Comparison of ENCODE assay signal across 22 cellular contexts in the genomic region with DNA sequence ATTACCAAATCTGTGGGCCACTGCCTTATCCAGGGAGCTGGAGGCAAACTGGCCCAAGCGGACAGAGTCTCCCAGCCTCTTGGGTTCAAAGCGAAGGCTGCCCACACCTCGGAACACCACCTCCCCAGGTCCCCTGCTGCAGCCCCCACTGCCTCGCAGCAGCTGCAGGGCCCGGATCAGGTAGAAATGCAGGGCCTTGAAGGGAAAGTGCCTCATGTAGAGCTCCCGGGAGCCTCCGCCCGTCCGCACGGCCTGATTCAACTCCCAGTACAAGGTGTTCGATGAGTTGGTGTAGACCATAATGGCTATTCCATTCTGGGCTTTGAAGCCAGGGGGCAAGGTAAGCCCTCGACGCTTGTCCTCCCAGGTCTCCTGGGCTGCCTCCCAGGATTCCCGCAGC. TPM values are rescaled to one million over a fixed set of nuclear protein-coding genes. Genes with fewer than 3 reads are reported as not detected.
DNase-seq lines count a peak whose midpoint lies in the region; ATAC-seq and TF ChIP-seq lines count a peak whose summit lies in the region.
"Had no signal": no experiment of that assay in that cellular context is flagged by ENCODE, and none has a peak within 500 bp of the region (broad histone marks: within the 10 kb centered on the region; RNA-seq: fewer than 3 reads in every experiment).

No MANE protein-coding gene starts in this region.

- H3K4me3 Mint-ChIP-seq in activated CD4-positive, alpha-beta T cell treated with anti-CD3 and anti-CD28 coated beads, Interleukin-2, amount 10 ng/mL, durations not matched to agents 7 days and 5 days: no peak overlapping the region
- H3K4me3 Mint-ChIP-seq: HFFc6 had no signal

- H3K9me2 ChIP-seq in Karpas-422 (replicated peaks; ENCODE audit: insufficient read depth, low read length): no peaks in the 10 kb centered on the region

- H2AFZ ChIP-seq in Karpas-422 (ENCODE audit: low read length): no peak overlapping the region
- H2AFZ ChIP-seq in neuronal stem cell (ENCODE audit: low read length): no peak overlapping the region

- H2BK12ac ChIP-seq in neuronal stem cell (ENCODE audit: low read length): no peak overlapping the region

- 94% methylated on average over 14 of the region's 14 CpGs for WGBS in heart right ventricle, 2 donors
- WGBS in neuronal stem cell (ENCODE audit: extremely low coverage in 2 of 2, insufficient read length in 2 of 2, insufficient replicate concordance in 1 of 2), 2 donors: no CpG with 5 or more reads among the region's 14 CpGs

- H3K14ac ChIP-seq in neuronal stem cell (ENCODE audit: low read length): no peak overlapping the region

- intact Hi-C loops in left ventricle myocardium superior (cut with micrococcal nuclease) (no loop called here), heart right ventricle (cut with DNase I) (no loop called here), posterior vena cava (cut with DNase I) (no loop called here)

- no peaks in the 10 kb centered on the region for H4K20me1 ChIP-seq in Karpas-422 (ENCODE audit: insufficient read depth, low read depth, low read length)

- H3K9me3 Mint-ChIP-seq in activated CD4-positive, alpha-beta T cell treated with anti-CD3 and anti-CD28 coated beads, Interleukin-2, amount 10 ng/mL, durations not matched to agents 7 days and 5 days: no peaks in the 10 kb centered on the region
- H3K9me3 Mint-ChIP-seq: CD8-positive, alpha-beta memory T cell; HFFc6 had no signal

- peaks cover 25% of the 10 kb centered on the region for H3K27me3 Mint-ChIP-seq in activated CD4-positive, alpha-beta T cell treated with anti-CD3 and anti-CD28 coated beads, Interleukin-2, amount 10 ng/mL, durations not matched to agents 7 days and 5 days

- no peaks in the 10 kb centered on the region for H3K36me3 Mint-ChIP-seq in activated CD4-positive, alpha-beta T cell treated with anti-CD3 and anti-CD28 coated beads, Interleukin-2, amount 10 ng/mL, durations not matched to agents 7 days and 5 days (ENCODE audit: low read depth)
- H3K36me3 Mint-ChIP-seq: CD4-positive, CD25-positive, alpha-beta regulatory T cell; CD8-positive, alpha-beta memory T cell had no signal

- TF ChIP-seq CTCF in heart right ventricle (IDR thresholded peaks at IDR 0.05): no peak

- DNase-seq in left ventricle myocardium superior: peak; percentile 24
- no peak for DNase-seq in heart right ventricle
- peak; percentile 17 for DNase-seq in Karpas-422
- DNase-seq in neuronal stem cell (ENCODE audit: low spot score): no peak
- DNase-seq in posterior vena cava (ENCODE audit: low spot score): no peak
- no peak for DNase-seq in activated CD4-positive, alpha-beta T cell treated with anti-CD3 and anti-CD28 coated beads, Interleukin-2, amount 10 ng/mL, durations not matched to agents 7 days and 5 days
- DNase-seq: 8988T; ACHN; AML-193; CD4-positive, CD25-positive, alpha-beta regulatory T cell; DMS 273 treated with DMSO at 0.1 percent for 48 hours; DMS79; EL; GDM1; GOT3; HFFc6 had no signal

- H2BK5ac ChIP-seq in neuronal stem cell (ENCODE audit: low read length): peak overlapping the region; percentile 4

- H3K79me1 ChIP-seq in neuronal stem cell (ENCODE audit: low read depth, low read length): no peaks in the 10 kb centered on the region

- H3K9me3 ChIP-seq in heart right ventricle: no peaks in the 10 kb centered on the region
- no peaks in the 10 kb centered on the region for H3K9me3 ChIP-seq in Karpas-422 (ENCODE audit: low read length)
- peaks cover 2 to 4% of the 10 kb centered on the region in 2 donors for H3K9me3 ChIP-seq in neuronal stem cell (replicated peaks in 1 of 2; ENCODE audit: control insufficient read depth in 2 of 2, insufficient read depth in 1 of 2, low read depth in 1 of 2, low read length in 2 of 2)
- H3K9me3 ChIP-seq: A549, HAP-1 had no signal

- H3K4me3 ChIP-seq in heart right ventricle (no peak overlapping the region), Karpas-422 (ENCODE audit: low read length) (no peak overlapping the region), neuronal stem cell (ENCODE audit: low read length in 2 of 2) (no peak overlapping the region)
- H3K4me3 ChIP-seq: A549, GM12878, HAP-1 had no signal

- H3K9ac ChIP-seq in Karpas-422 (ENCODE audit: low read length) (no peak overlapping the region), neuronal stem cell (ENCODE audit: low read depth, low read length, poor library complexity) (no peak overlapping the region)

- no peak overlapping the region for H3K4me2 ChIP-seq in Karpas-422 (ENCODE audit: low read depth, low read length, poor library complexity, severe bottlenecking)
- no peak overlapping the region for H3K4me2 ChIP-seq in neuronal stem cell (ENCODE audit: insufficient read depth, low read length, poor library complexity, severe bottlenecking)
- H3K4me2 ChIP-seq: A549 had no signal

- no peaks in the 10 kb centered on the region for H3K79me2 ChIP-seq in Karpas-422 (ENCODE audit: low read length)

- H3K4me1 Mint-ChIP-seq in activated CD4-positive, alpha-beta T cell treated with anti-CD3 and anti-CD28 coated beads, Interleukin-2, amount 10 ng/mL, durations not matched to agents 7 days and 5 days: peaks cover 8% of the 10 kb centered on the region

- H2BK120ac ChIP-seq in neuronal stem cell (ENCODE audit: low read depth, low read length): no peak overlapping the region

- ATAC-seq in left ventricle myocardium superior (no peak), heart right ventricle (no peak)
- ATAC-seq: A549, GM12878 had no signal

- H2AK5ac ChIP-seq in neuronal stem cell (ENCODE audit: low read depth, low read length): peak overlapping the region; percentile 17

- no peak overlapping the region for H3K23ac ChIP-seq in neuronal stem cell (ENCODE audit: low read depth, low read length, poor library complexity)

- POLR2A ChIA-PET in activated CD4-positive, alpha-beta T cell treated with anti-CD3 and anti-CD28 coated beads, Interleukin-2, amount 10 ng/mL, durations not matched to agents 7 days and 5 days (lab: Charles Lee): no interaction called here

- H3K18ac ChIP-seq in neuronal stem cell (ENCODE audit: low read length): no peak overlapping the region

- CTCF ChIA-PET in activated CD4-positive, alpha-beta T cell treated with anti-CD3 and anti-CD28 coated beads, Interleukin-2, amount 10 ng/mL, durations not matched to agents 7 days and 5 days (lab: Charles Lee): no interaction called here

- no peaks in the 10 kb centered on the region for H3K36me3 ChIP-seq in heart right ventricle
- H3K36me3 ChIP-seq in Karpas-422 (ENCODE audit: insufficient read depth, low read length): no peaks in the 10 kb centered on the region
- H3K36me3 ChIP-seq in neuronal stem cell (replicated peaks in 1 of 2; ENCODE audit: control insufficient read depth in 2 of 2, insufficient read depth in 2 of 2, low read length in 2 of 2): no peaks in the 10 kb centered on the region
- H3K36me3 ChIP-seq: HAP-1 had no signal

- H3K4me1 ChIP-seq in heart right ventricle: peaks cover 3 to 26% (median 15%) of the 10 kb centered on the region in 9 donors
- H3K4me1 ChIP-seq in Karpas-422 (ENCODE audit: low read length): no peaks in the 10 kb centered on the region
- peaks cover 3 to 5% of the 10 kb centered on the region in 2 donors for H3K4me1 ChIP-seq in neuronal stem cell (ENCODE audit: control insufficient read depth in 2 of 2, insufficient read depth in 1 of 2, low read depth in 1 of 2, low read length in 2 of 2)

- no peak overlapping the region for H4K8ac ChIP-seq in neuronal stem cell (ENCODE audit: low read depth, low read length)

- no peak overlapping the region for H2BK15ac ChIP-seq in neuronal stem cell (ENCODE audit: low read length)

- H3K27ac ChIP-seq in heart right ventricle (no peak overlapping the region), Karpas-422 (ENCODE audit: low read length) (no peak overlapping the region), neuronal stem cell (replicated peaks; ENCODE audit: low read length) (no peak overlapping the region)
- H3K27ac ChIP-seq: A549, C4-2B had no signal

- no peak overlapping the region for H3K27ac Mint-ChIP-seq in activated CD4-positive, alpha-beta T cell treated with anti-CD3 and anti-CD28 coated beads, Interleukin-2, amount 10 ng/mL, durations not matched to agents 7 days and 5 days
- H3K27ac Mint-ChIP-seq: HFFc6 had no signal

- no peak overlapping the region for H4K91ac ChIP-seq in neuronal stem cell (ENCODE audit: low read depth, low read length, poor library complexity)

- peaks cover 0 to 33% (median 0%) of the 10 kb centered on the region in 7 donors for H3K27me3 ChIP-seq in heart right ventricle
- no peaks in the 10 kb centered on the region for H3K27me3 ChIP-seq in Karpas-422 (ENCODE audit: low read length)
- H3K27me3 ChIP-seq in neuronal stem cell (ENCODE audit: control insufficient read depth in 3 of 3, insufficient read depth in 3 of 3, low read depth in 1 of 3, low read length in 3 of 3): peaks cover 0 to 16% (median 0%) of the 10 kb centered on the region in 3 experiments

- no peak overlapping the region for H3K4ac ChIP-seq in neuronal stem cell (ENCODE audit: low read length)

RNA-seq across cellular contexts. Expression of a gene that starts 2.0 kb away (rescaled TPM):
- 4.6 TPM for total RNA-seq in left ventricle myocardium superior
- 1 to 10 TPM in 6 of 10 donors, under 1 TPM in 4; 0.42 to 6.5 (median 1.5) TPM for total RNA-seq in heart right ventricle
- polyA plus RNA-seq in heart right ventricle: 1 to 10 TPM in 1 of 2 donors, under 1 TPM in 1; 0.72 to 2.1 TPM
- not detected in 2 replicates for total RNA-seq in Karpas-422 (2014; rRNA removed; shearing (Covaris generic); ENCODE audit: low replicate concordance)
- 3.4 TPM for polyA plus RNA-seq in neuronal stem cell (2013, experiment 1 of 2)
- polyA plus RNA-seq in neuronal stem cell (2013, experiment 2 of 2): 3.3 TPM
- not detected for total RNA-seq in posterior vena cava
- total RNA-seq in activated CD4-positive, alpha-beta T cell treated with anti-CD3 and anti-CD28 coated beads, Interleukin-2, amount 10 ng/mL, durations not matched to agents 7 days and 5 days: not detected
- total RNA-seq: CD4-positive, CD25-positive, alpha-beta regulatory T cell; CD8-positive, alpha-beta memory T cell; GM12878; HFFc6 had no signal
- polyA plus RNA-seq: CD4-positive, CD25-positive, alpha-beta regulatory T cell; CD8-positive, alpha-beta memory T cell had no signal

RNA-seq across cellular contexts. Expression of a gene that starts 5.1 kb away (rescaled TPM):
- total RNA-seq in left ventricle myocardium superior (0.52 TPM), heart right ventricle (1 to 10 TPM in 5 of 10 donors, under 1 TPM in 3, not detected in 2; 0.22 to 2.8 (median 1.4) TPM), posterior vena cava (under 1 TPM in 1 of 2 donors, not detected in 1; 0.42 TPM)
- under 1 TPM in 1 of 2 donors, not detected in 1; 0.03 TPM for polyA plus RNA-seq in heart right ventricle
- total RNA-seq in Karpas-422 (2014; rRNA removed; shearing (Covaris generic); ENCODE audit: low replicate concordance): not detected in 2 replicates
- not detected for polyA plus RNA-seq in neuronal stem cell (2013, experiment 1 of 2)
- 0.03 TPM for polyA plus RNA-seq in neuronal stem cell (2013, experiment 2 of 2)
- total RNA-seq in activated CD4-positive, alpha-beta T cell treated with anti-CD3 and anti-CD28 coated beads, Interleukin-2, amount 10 ng/mL, durations not matched to agents 7 days and 5 days: not detected
- total RNA-seq: CD4-positive, CD25-positive, alpha-beta regulatory T cell; CD8-positive, alpha-beta memory T cell; GM12878; HFFc6 had no signal
- polyA plus RNA-seq: A549; BJ; CD4-positive, CD25-positive, alpha-beta regulatory T cell; CD8-positive, alpha-beta memory T cell; GM12878 had no signal

RNA-seq across cellular contexts. Expression of a gene that starts 31.3 kb away (rescaled TPM):
- total RNA-seq in left ventricle myocardium superior (0.89 TPM), heart right ventricle (1 to 10 TPM in 2 of 10 donors, under 1 TPM in 8; 0.24 to 1.6 (median 0.51) TPM), posterior vena cava (under 1 TPM; 0.52 to 0.83 TPM)
- polyA plus RNA-seq in heart right ventricle: under 1 TPM; 0.42 to 0.95 TPM
- 1.7 and 6.0 TPM in 2 replicates for total RNA-seq in Karpas-422 (2014; rRNA removed; shearing (Covaris generic); ENCODE audit: low replicate concordance)
- polyA plus RNA-seq in neuronal stem cell (2013, experiment 1 of 2): 0.24 TPM
- 0.30 TPM for polyA plus RNA-seq in neuronal stem cell (2013, experiment 2 of 2)
- total RNA-seq in activated CD4-positive, alpha-beta T cell treated with anti-CD3 and anti-CD28 coated beads, Interleukin-2, amount 10 ng/mL, durations not matched to agents 7 days and 5 days: 1 to 10 TPM; 3.0 to 3.1 TPM

Comparison
In these comparisons a context has a peak if more than half of its experiments do, and no peak if none do; other contexts are left out.
1. DNase-seq: peak in left ventricle myocardium superior (single experiment) and Karpas-422 (single experiment); none in heart right ventricle (0 of 2), neuronal stem cell (single experiment), posterior vena cava (single experiment) and activated CD4-positive, alpha-beta T cell treated with anti-CD3 and anti-CD28 coated beads, Interleukin-2, amount 10 ng/mL, durations not matched to agents 7 days and 5 days (single experiment).